ENCODE assay signal across 1 cellular context in genomic region chr6:32195902-32196681, GRCh38.
TF ChIP-seq lines count a peak whose summit lies in the region.

No MANE protein-coding gene starts in this region.

TF ChIP-seq in HepG2, 621 proteins besides CTCF, POLR2A, EP300 and RAD21 (continued from another document and continues in another):
- TF ChIP-seq ZBED4 (CRISPR knock-in tag; IDR thresholded peaks at IDR 0.05; ENCODE audit: borderline replicate concordance) (peak; percentile 82; the same call in 1 of the 2 replicates), DNMT3B (CRISPR knock-in tag; conservative IDR thresholded peaks at IDR 0.05) (no peak), MLLT10 (CRISPR knock-in tag; IDR thresholded peaks at IDR 0.05) (no peak), KDM1A (CRISPR knock-in tag; IDR thresholded peaks at IDR 0.05) (no peak), TAF1 (CRISPR knock-in tag; IDR thresholded peaks at IDR 0.05) (peak; percentile 83), TBP (CRISPR knock-in tag; IDR thresholded peaks at IDR 0.05) (no peak), ADNP (CRISPR knock-in tag; IDR thresholded peaks at IDR 0.05) (no peak), ZNF280D (CRISPR knock-in tag; IDR thresholded peaks at IDR 0.05) (peak; percentile 92), KLF9 (CRISPR knock-in tag; IDR thresholded peaks at IDR 0.05; ENCODE audit: low read depth) (peak; percentile 81; the same call in 1 of the 2 replicates), MXI1 (IDR thresholded peaks at IDR 0.05; ENCODE audit: borderline replicate concordance, low read depth, low read length) (peak; percentile 57; the same call in 2 of the 3 replicates), AHDC1 (CRISPR knock-in tag; IDR thresholded peaks at IDR 0.05; ENCODE audit: borderline replicate concordance) (0 out of 2 replicates have a peak, but pooled peaks have one; percentile 58), ZNF83 (CRISPR knock-in tag; IDR thresholded peaks at IDR 0.05; ENCODE audit: borderline replicate concordance) (peak; percentile 93; the same call in 1 of the 2 replicates), PLSCR1 (CRISPR knock-in tag; IDR thresholded peaks at IDR 0.05; ENCODE audit: borderline replicate concordance) (no peak), SKIL (CRISPR knock-in tag; IDR thresholded peaks at IDR 0.05; ENCODE audit: borderline replicate concordance) (peak; percentile 18; the same call in 1 of the 2 replicates), ZFP37 (CRISPR knock-in tag; IDR thresholded peaks at IDR 0.05; ENCODE audit: borderline replicate concordance) (no peak), ZNF232 (CRISPR knock-in tag; IDR thresholded peaks at IDR 0.05; ENCODE audit: borderline replicate concordance) (peak; percentile 87; the same call in 1 of the 2 replicates), ZNF124 (CRISPR knock-in tag; IDR thresholded peaks at IDR 0.05) (0 out of 2 replicates have a peak, but pooled peaks have one; percentile 88), HNF1B (CRISPR knock-in tag; IDR thresholded peaks at IDR 0.05) (peak; percentile 60; the same call in 1 of the 2 replicates), ZNF350 (CRISPR knock-in tag; IDR thresholded peaks at IDR 0.05; ENCODE audit: borderline replicate concordance, low read depth) (peak; percentile 87), ARID3A (IDR thresholded peaks at IDR 0.05; ENCODE audit: low read depth, low read length) (no peak), GPBP1L1 (CRISPR knock-in tag; IDR thresholded peaks at IDR 0.05) (no peak), POLR2AphosphoS5 (IDR thresholded peaks at IDR 0.05; ENCODE audit: low read depth, low read length) (peak; percentile 96), STAT6 (CRISPR knock-in tag; IDR thresholded peaks at IDR 0.05; ENCODE audit: borderline replicate concordance) (no peak), SMARCE1 (IDR thresholded peaks at IDR 0.05; ENCODE audit: borderline replicate concordance) (no peak), NFRKB (IDR thresholded peaks at IDR 0.05) (no peak), ZKSCAN1 (IDR thresholded peaks at IDR 0.05; ENCODE audit: low read length) (no peak), ZBTB7A (CRISPR knock-in tag; IDR thresholded peaks at IDR 0.05) (peak; percentile 93), HMG20A (CRISPR knock-in tag; IDR thresholded peaks at IDR 0.05; ENCODE audit: borderline replicate concordance) (no peak), ZMYM4 (CRISPR knock-in tag; IDR thresholded peaks at IDR 0.05) (peak; percentile 82), NCOA5 (CRISPR knock-in tag; IDR thresholded peaks at IDR 0.05) (peak; percentile 92; the same call in 1 of the 2 replicates), PAF1 (CRISPR knock-in tag; IDR thresholded peaks at IDR 0.05) (no peak), ZNF383 (CRISPR knock-in tag; IDR thresholded peaks at IDR 0.05; ENCODE audit: borderline replicate concordance) (0 out of 2 replicates have a peak, but pooled peaks have one; percentile 18)
